In genomic region chr20:62799873-62800272, GRCh38 we compare ENCODE assay signal across 1 cellular context.
A peak's percentile ranks its signal among the peaks of the same experiment; 100 is the strongest.
TF ChIP-seq lines count a peak whose summit lies in the region.

No MANE protein-coding gene starts in this region.

TF ChIP-seq in HepG2, 621 proteins besides CTCF, POLR2A, EP300 and RAD21:
- TF ChIP-seq RBFOX2 (IDR thresholded peaks at IDR 0.05; ENCODE audit: low read depth, low read length) = peak; percentile 60; the same call in 1 of the 2 replicates
- TF ChIP-seq, protein P1, sequence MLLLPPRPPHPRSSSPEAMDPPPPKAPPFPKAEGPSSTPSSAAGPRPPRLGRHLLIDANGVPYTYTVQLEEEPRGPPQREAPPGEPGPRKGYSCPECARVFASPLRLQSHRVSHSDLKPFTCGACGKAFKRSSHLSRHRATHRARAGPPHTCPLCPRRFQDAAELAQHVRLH (CRISPR knock-in tag; IDR thresholded peaks at IDR 0.05; ENCODE audit: borderline replicate concordance, low read depth) = no peak
